23 cellular contexts compared by ENCODE assay signal in genomic region chr12:65487679-65488078, GRCh38.
"Had no signal": no experiment of that assay in that cellular context is flagged by ENCODE, and none has a peak within 500 bp of the region (broad histone marks: within the 10 kb centered on the region; RNA-seq: fewer than 3 reads in every experiment).

No MANE protein-coding gene starts in this region.

- H3K27ac Mint-ChIP-seq: activated naive CD4-positive, alpha-beta T cell treated with anti-CD3 and anti-CD28 coated beads for 36 hours; activated naive CD8-positive, alpha-beta T cell treated with anti-CD3 and anti-CD28 coated beads, Interleukin-2, amount 10 ng/mL, durations not matched to agents 7 days and 5 days; naive B cell; stimulated activated naive B cell treated with anti-CD40 and anti-IgM and Interleukin-4, amounts not matched to agents 10 μg/mL and 1 μg/mL and 100 μg/mL, for 72 hours; WTC11 had no signal

- H3K4me3 Mint-ChIP-seq: activated naive CD4-positive, alpha-beta T cell treated with anti-CD3 and anti-CD28 coated beads for 36 hours; activated naive CD8-positive, alpha-beta T cell treated with anti-CD3 and anti-CD28 coated beads, Interleukin-2, amount 10 ng/mL, durations not matched to agents 7 days and 5 days; naive B cell; stimulated activated naive B cell treated with anti-CD40 and anti-IgM and Interleukin-4, amounts not matched to agents 10 μg/mL and 1 μg/mL and 100 μg/mL, for 72 hours; WTC11 had no signal

- H3K27me3 ChIP-seq: heart right ventricle, right lobe of liver, testis, vagina had no signal

- H3K27me3 Mint-ChIP-seq: stimulated activated naive B cell treated with anti-CD40 and anti-IgM and Interleukin-4, amounts not matched to agents 10 μg/mL and 1 μg/mL and 100 μg/mL, for 72 hours had no signal

- H3K4me1 Mint-ChIP-seq: naive B cell; stimulated activated naive B cell treated with anti-CD40 and anti-IgM and Interleukin-4, amounts not matched to agents 10 μg/mL and 1 μg/mL and 100 μg/mL, for 72 hours; WTC11 had no signal

- DNase-seq: activated CD4-positive, alpha-beta T cell treated with anti-CD3 and anti-CD28 coated beads for 4 hours; activated CD4-positive, alpha-beta T cell treated with anti-CD3 and anti-CD28 coated beads, Interleukin-2, amount 50 U/mL, for 48 hours; activated naive CD4-positive, alpha-beta T cell treated with anti-CD3 and anti-CD28 coated beads for 36 hours; activated naive CD8-positive, alpha-beta T cell treated with anti-CD3 and anti-CD28 coated beads, Interleukin-2, amount 10 ng/mL, durations not matched to agents 7 days and 5 days; activated T-cell treated with anti-CD3 and anti-CD28 coated beads, Interleukin-2, amount 50 U/mL, for 48 hours; amniotic stem cell; cerebellar nuclear complex; heart right ventricle; islet precursor cell; left colon; mesendoderm; naive B cell; nucleus accumbens; right lobe of liver; stimulated activated CD4-positive, alpha-beta T cell treated with anti-CD3 and anti-CD28 coated beads, Interleukin-15, amount 100 ng/mL, for 24 hours; stimulated activated naive B cell treated with anti-CD40 and anti-IgM and Interleukin-4, amounts not matched to agents 10 μg/mL and 1 μg/mL and 100 μg/mL, for 72 hours; T1000; testis; trophoblast cell had no signal

- H3K36me3 Mint-ChIP-seq: activated naive CD8-positive, alpha-beta T cell treated with anti-CD3 and anti-CD28 coated beads, Interleukin-2, amount 10 ng/mL, durations not matched to agents 7 days and 5 days had no signal

- H3K36me3 ChIP-seq: heart right ventricle, right lobe of liver, vagina had no signal

- H3K27ac ChIP-seq: coronary artery, heart right ventricle, right lobe of liver, testis, vagina had no signal

- H3K4me1 ChIP-seq: heart right ventricle, right lobe of liver, testis, vagina had no signal

- ATAC-seq: heart right ventricle; left colon; stimulated activated naive B cell treated with anti-CD40 and anti-IgM and Interleukin-4, amounts not matched to agents 10 μg/mL and 1 μg/mL and 100 μg/mL, for 72 hours; WTC11 had no signal

- H3K9me3 ChIP-seq: testis had no signal

- H3K4me3 ChIP-seq: coronary artery, heart right ventricle, right lobe of liver, smooth muscle cell, testis, vagina had no signal
